In the genomic region with DNA sequence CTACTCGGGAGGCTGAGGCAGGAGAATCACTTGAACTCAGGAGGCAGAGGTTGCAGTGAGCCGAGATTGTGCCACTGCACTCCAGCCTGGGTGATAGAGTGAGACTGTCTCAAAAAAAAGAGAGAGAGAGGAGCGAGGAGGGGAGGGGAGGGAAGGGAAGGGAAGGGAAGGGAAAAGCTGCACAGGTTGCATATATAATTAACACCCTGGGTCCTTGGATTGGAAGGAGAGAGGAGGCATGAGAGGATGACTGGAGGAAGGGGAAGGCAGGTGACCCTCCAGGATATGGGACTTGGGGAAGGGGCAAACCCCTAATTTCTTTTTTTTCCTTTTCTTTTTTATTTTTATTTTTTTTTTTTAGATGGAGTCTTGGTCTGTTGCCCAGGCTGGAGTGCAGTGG, we compare ENCODE assay signal across 2 cellular contexts. TPM values are rescaled to one million over a fixed set of nuclear protein-coding genes. Genes with fewer than 3 reads are reported as not detected.
"Had no signal": no experiment of that assay in that cellular context is flagged by ENCODE, and none has a peak within 500 bp of the region (broad histone marks: within the 10 kb centered on the region; RNA-seq: fewer than 3 reads in every experiment).

No MANE protein-coding gene starts in this region.

RNA-seq across cellular contexts. Expression of a gene that starts 28.8 kb away (rescaled TPM):
- total RNA-seq: frontal cortex, mammary epithelial cell had no signal
